Comparison of ENCODE assay signal across 8 cellular contexts in the genomic region with DNA sequence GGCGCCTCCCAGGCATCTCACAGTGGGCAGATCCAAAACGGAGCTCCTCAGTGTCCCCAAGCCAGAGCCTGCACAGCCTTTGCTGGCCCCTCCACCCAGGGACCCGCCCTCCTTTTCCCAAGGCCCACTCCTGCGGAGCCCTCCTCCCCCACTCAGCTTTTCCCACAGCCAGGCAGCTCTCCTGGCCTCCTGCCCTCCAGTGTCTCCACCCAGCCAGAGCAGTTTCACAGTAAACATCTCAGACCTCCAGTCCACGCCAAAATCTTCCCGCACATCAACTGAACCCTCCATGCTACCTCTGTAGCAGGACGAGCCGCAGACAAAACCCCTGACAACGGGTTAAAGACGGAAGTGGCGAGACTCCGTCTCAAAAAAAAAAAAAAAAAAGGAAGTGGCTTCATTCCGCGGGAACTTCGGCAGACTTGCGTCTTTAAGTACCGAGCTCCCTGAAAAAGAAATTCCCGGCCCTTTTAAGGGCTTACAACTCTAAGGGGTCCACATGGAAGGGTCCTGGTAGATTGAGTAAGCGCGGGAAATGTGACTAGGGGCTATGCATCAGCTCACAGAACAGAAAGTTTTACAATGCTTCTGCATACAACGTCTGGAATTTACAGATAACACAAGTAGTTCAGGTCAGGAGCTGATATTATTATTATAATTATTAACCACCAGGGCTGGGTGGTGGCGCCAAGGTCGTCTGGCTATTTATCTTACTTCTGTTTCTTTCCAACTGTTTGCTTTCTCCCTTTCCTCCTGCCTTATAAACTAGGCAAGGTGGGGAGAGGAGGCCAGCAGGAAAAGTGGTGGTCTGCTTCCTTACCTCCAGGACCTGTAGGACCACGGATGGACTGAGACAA. TPM values are rescaled to one million over a fixed set of nuclear protein-coding genes. Genes with fewer than 3 reads are reported as not detected.
A peak's percentile ranks its signal among the peaks of the same experiment; 100 is the strongest.
DNase-seq lines count a peak whose midpoint lies in the region; ATAC-seq and TF ChIP-seq lines count a peak whose summit lies in the region.

No MANE protein-coding gene starts in this region.

- no peaks in the 10 kb centered on the region for H3K79me2 ChIP-seq in MM.1S (ENCODE audit: low read length)

- peak overlapping the region; percentile 81 for H3K27ac ChIP-seq in CD8-positive, alpha-beta memory T cell (ENCODE audit: low read depth, low read length)
- H3K27ac ChIP-seq in MM.1S (ENCODE audit: low read length) = no peak overlapping the region
- peak overlapping the region in 1 of 4 donors; percentile 27 for H3K27ac ChIP-seq in gastrocnemius medialis

- TF ChIP-seq CTCF in MM.1S (IDR thresholded peaks at IDR 0.05; ENCODE audit: low read length) (no peak), gastrocnemius medialis (IDR thresholded peaks at IDR 0.05 in 4 of 5, conservative IDR thresholded peaks at IDR 0.05 in 1 of 5) (no peak)

- H3K36me3 Mint-ChIP-seq in CD8-positive, alpha-beta memory T cell = peaks cover 0 to 6% (median 0%) of the 10 kb centered on the region in 3 donors
- H3K36me3 Mint-ChIP-seq in activated naive CD8-positive, alpha-beta T cell treated with anti-CD3 and anti-CD28 coated beads, Interleukin-2, amount 10 ng/mL, durations not matched to agents 7 days and 5 days = no peaks in the 10 kb centered on the region

- no peaks in the 10 kb centered on the region for H3K27me3 ChIP-seq in CD8-positive, alpha-beta memory T cell (ENCODE audit: insufficient read depth, low read length, poor library complexity, severe bottlenecking)
- H3K27me3 ChIP-seq in MM.1S (replicated peaks; ENCODE audit: insufficient read depth, low read length) = peaks cover 33% of the 10 kb centered on the region
- H3K27me3 ChIP-seq in gastrocnemius medialis = peaks cover 10 to 21% (median 12%) of the 10 kb centered on the region in 3 donors

- H2AFZ ChIP-seq in MM.1S (ENCODE audit: low read length) = peak overlapping the region; percentile 64

- POLR2A ChIA-PET in CD8-positive, alpha-beta memory T cell (lab: Charles Lee) = interaction anchor here (0.6 to 1.4 kb wide), 5 partner anchors 49 to 161 kb away, joined by 3 to 9 read pairs (median 3); a partner anchor contains a TSS
- POLR2A ChIA-PET in activated naive CD8-positive, alpha-beta T cell treated with anti-CD3 and anti-CD28 coated beads, Interleukin-2, amount 10 ng/mL, durations not matched to agents 7 days and 5 days (lab: Charles Lee) = interaction anchor here (0.6 to 3.7 kb wide), 10 partner anchors 22 to 127 kb away, joined by 3 to 28 read pairs (median 4); a partner anchor contains a TSS

- H3K9ac ChIP-seq in MM.1S (ENCODE audit: low read length) = peak overlapping the region; percentile 30; the same call in 1 of the 2 replicates

- peak overlapping the region; percentile 83 for H3K4me2 ChIP-seq in MM.1S (ENCODE audit: low read depth, low read length)

- no peaks in the 10 kb centered on the region for H3K9me2 ChIP-seq in MM.1S (replicated peaks; ENCODE audit: insufficient read depth, low read length)

- peak overlapping the region; percentile 79 to 94 (median 89) for H3K4me3 Mint-ChIP-seq in CD8-positive, alpha-beta memory T cell
- peak overlapping the region; percentile 89 for H3K4me3 Mint-ChIP-seq in activated naive CD8-positive, alpha-beta T cell treated with anti-CD3 and anti-CD28 coated beads, Interleukin-2, amount 10 ng/mL, durations not matched to agents 7 days and 5 days

- intact Hi-C loops in gastrocnemius medialis (cut with DNase I; ENCODE audit: low total_unique reads) = no loop called here

- no peaks in the 10 kb centered on the region for H3K36me3 ChIP-seq in CD8-positive, alpha-beta memory T cell (ENCODE audit: insufficient read depth, low read length)
- no peaks in the 10 kb centered on the region for H3K36me3 ChIP-seq in MM.1S (replicated peaks; ENCODE audit: insufficient read depth, low read length)
- no peaks in the 10 kb centered on the region for H3K36me3 ChIP-seq in gastrocnemius medialis

- DNase-seq in CD8-positive, alpha-beta memory T cell = peak; percentile 16 to 62 (median 40)
- DNase-seq in MM.1S (peak; percentile 42), medulla oblongata (ENCODE audit: extremely low spot score) (peak; percentile 27), gastrocnemius medialis (no peak), HCEC 1CT (no peak)
- DNase-seq in activated naive CD8-positive, alpha-beta T cell treated with anti-CD3 and anti-CD28 coated beads, Interleukin-2, amount 10 ng/mL, durations not matched to agents 7 days and 5 days = no peak

- H4K20me1 ChIP-seq in MM.1S (ENCODE audit: insufficient read depth, low read length) = no peaks in the 10 kb centered on the region

- H3K9me3 Mint-ChIP-seq in CD8-positive, alpha-beta memory T cell = peaks cover 0 to 3% (median 0%) of the 10 kb centered on the region in 5 donors
- H3K9me3 Mint-ChIP-seq in activated naive CD8-positive, alpha-beta T cell treated with anti-CD3 and anti-CD28 coated beads, Interleukin-2, amount 10 ng/mL, durations not matched to agents 7 days and 5 days = no peaks in the 10 kb centered on the region

- CTCF ChIA-PET in CD8-positive, alpha-beta memory T cell (lab: Charles Lee) = interaction anchor here (0.7 to 1.9 kb wide), 8 partner anchors 13 to 135 kb away, joined by 3 to 6 read pairs (median 3); a partner anchor contains a TSS

- H3K4me1 ChIP-seq in CD8-positive, alpha-beta memory T cell (ENCODE audit: insufficient read depth, low read length) = peaks cover 25% of the 10 kb centered on the region
- H3K4me1 ChIP-seq in MM.1S (ENCODE audit: low read length) = peaks cover 13% of the 10 kb centered on the region
- H3K4me1 ChIP-seq in gastrocnemius medialis = peaks cover 12 to 17% of the 10 kb centered on the region in 2 donors

- peaks cover 27 to 36% (median 30%) of the 10 kb centered on the region in 3 donors for H3K4me1 Mint-ChIP-seq in CD8-positive, alpha-beta memory T cell
- H3K4me1 Mint-ChIP-seq in activated naive CD8-positive, alpha-beta T cell treated with anti-CD3 and anti-CD28 coated beads, Interleukin-2, amount 10 ng/mL, durations not matched to agents 7 days and 5 days = peaks cover 29% of the 10 kb centered on the region

- in situ Hi-C loops in gastrocnemius medialis (cut with MboI; ENCODE audit: low sequenced_read_pairs in 4 of 4) = loop anchor here in 2 of 4 donors (10.0 kb wide), 2 partner anchors 87 to 97 kb away; a partner anchor contains a TSS

- H3K9me3 ChIP-seq in CD8-positive, alpha-beta memory T cell (ENCODE audit: low read length) = no peaks in the 10 kb centered on the region
- H3K9me3 ChIP-seq in MM.1S (replicated peaks; ENCODE audit: insufficient read depth, low read length) (no peaks in the 10 kb centered on the region), gastrocnemius medialis (no peaks in the 10 kb centered on the region)

- peak overlapping the region; percentile 92 to 98 (median 96) for H3K27ac Mint-ChIP-seq in CD8-positive, alpha-beta memory T cell
- peak overlapping the region; percentile 91 for H3K27ac Mint-ChIP-seq in activated naive CD8-positive, alpha-beta T cell treated with anti-CD3 and anti-CD28 coated beads, Interleukin-2, amount 10 ng/mL, durations not matched to agents 7 days and 5 days

- no peak for TF ChIP-seq POLR2A in gastrocnemius medialis (IDR thresholded peaks at IDR 0.05)

- H3F3A ChIP-seq in MM.1S (ENCODE audit: insufficient read depth, low read length) = peaks cover 12% of the 10 kb centered on the region

- peaks cover 0 to 3% of the 10 kb centered on the region in 2 donors for H3K27me3 Mint-ChIP-seq in CD8-positive, alpha-beta memory T cell
- peaks cover 3% of the 10 kb centered on the region for H3K27me3 Mint-ChIP-seq in activated naive CD8-positive, alpha-beta T cell treated with anti-CD3 and anti-CD28 coated beads, Interleukin-2, amount 10 ng/mL, durations not matched to agents 7 days and 5 days

- peak; percentile 6 for ATAC-seq in activated naive CD8-positive, alpha-beta T cell treated with anti-CD3 and anti-CD28 coated beads, Interleukin-2, amount 10 ng/mL, durations not matched to agents 7 days and 5 days (ENCODE audit: low read depth)
- ATAC-seq in GM18867 (IDR thresholded peaks at IDR 0.05; ENCODE audit: unreplicated experiment) = no peak
- ATAC-seq in GM18858 (IDR thresholded peaks at IDR 0.05; ENCODE audit: unreplicated experiment) = no peak
- no peak for ATAC-seq in gastrocnemius medialis

- H3K4me3 ChIP-seq in CD8-positive, alpha-beta memory T cell (ENCODE audit: low read length) = peak overlapping the region; percentile 78
- H3K4me3 ChIP-seq in MM.1S (ENCODE audit: low read length) (peak overlapping the region; percentile 75), gastrocnemius medialis (peak overlapping the region in 2 of 4 donors; percentile 17 to 38)

RNA-seq across cellular contexts. Expression of a gene that starts 11.4 kb away (rescaled TPM):
- not detected for total RNA-seq in CD8-positive, alpha-beta memory T cell
- polyA plus RNA-seq in CD8-positive, alpha-beta memory T cell = not detected
- total RNA-seq in activated naive CD8-positive, alpha-beta T cell treated with anti-CD3 and anti-CD28 coated beads, Interleukin-2, amount 10 ng/mL, durations not matched to agents 7 days and 5 days = not detected
- not detected for total RNA-seq in gastrocnemius medialis

RNA-seq across cellular contexts. Expression of a gene that starts 13.0 kb away (rescaled TPM):
- 100 to 1,000 TPM; 294 to 308 TPM for total RNA-seq in CD8-positive, alpha-beta memory T cell
- 158 TPM for polyA plus RNA-seq in CD8-positive, alpha-beta memory T cell
- 100 to 1,000 TPM; 314 to 322 TPM for total RNA-seq in activated naive CD8-positive, alpha-beta T cell treated with anti-CD3 and anti-CD28 coated beads, Interleukin-2, amount 10 ng/mL, durations not matched to agents 7 days and 5 days
- 10 to 100 TPM; 36.9 to 63.1 (median 55.9) TPM for total RNA-seq in gastrocnemius medialis

RNA-seq across cellular contexts. Expression of a gene that starts 40.7 kb away (rescaled TPM):
- total RNA-seq in CD8-positive, alpha-beta memory T cell = 10 to 100 TPM; 31.9 to 32.7 TPM
- polyA plus RNA-seq in CD8-positive, alpha-beta memory T cell = 39.3 TPM
- 10 to 100 TPM; 63.2 to 63.9 TPM for total RNA-seq in activated naive CD8-positive, alpha-beta T cell treated with anti-CD3 and anti-CD28 coated beads, Interleukin-2, amount 10 ng/mL, durations not matched to agents 7 days and 5 days
- 10 to 100 TPM; 15.9 to 31.9 (median 21.1) TPM for total RNA-seq in gastrocnemius medialis

RNA-seq across cellular contexts. Expression of a gene that starts 42.3 kb away (rescaled TPM):
- total RNA-seq in CD8-positive, alpha-beta memory T cell = not detected
- not detected for polyA plus RNA-seq in CD8-positive, alpha-beta memory T cell
- total RNA-seq in activated naive CD8-positive, alpha-beta T cell treated with anti-CD3 and anti-CD28 coated beads, Interleukin-2, amount 10 ng/mL, durations not matched to agents 7 days and 5 days = not detected
- total RNA-seq in gastrocnemius medialis = not detected

RNA-seq across cellular contexts. Expression of a gene that starts 44.3 kb away (rescaled TPM):
- not detected for total RNA-seq in CD8-positive, alpha-beta memory T cell
- polyA plus RNA-seq in CD8-positive, alpha-beta memory T cell = not detected
- total RNA-seq in activated naive CD8-positive, alpha-beta T cell treated with anti-CD3 and anti-CD28 coated beads, Interleukin-2, amount 10 ng/mL, durations not matched to agents 7 days and 5 days = not detected
- total RNA-seq in gastrocnemius medialis = not detected

Comparison
In these comparisons a context has a peak if more than half of its experiments do, and no peak if none do; other contexts are left out.
1. DNase-seq: peak in CD8-positive, alpha-beta memory T cell (5 of 5), MM.1S (single experiment) and medulla oblongata (single experiment); none in activated naive CD8-positive, alpha-beta T cell treated with anti-CD3 and anti-CD28 coated beads, Interleukin-2, amount 10 ng/mL, durations not matched to agents 7 days and 5 days (single experiment), gastrocnemius medialis (0 of 2) and HCEC 1CT (single experiment).
2. RNA of a gene that starts 13.0 kb away (total RNA-seq): 314 to 322 TPM in activated naive CD8-positive, alpha-beta T cell treated with anti-CD3 and anti-CD28 coated beads, Interleukin-2, amount 10 ng/mL, durations not matched to agents 7 days and 5 days and 294 to 308 TPM in CD8-positive, alpha-beta memory T cell; 36.9 to 63.1 TPM in gastrocnemius medialis; every median in the first group is over 4 times any median in the second.